Comparison of ENCODE assay signal across 17 cellular contexts in the genomic region with DNA sequence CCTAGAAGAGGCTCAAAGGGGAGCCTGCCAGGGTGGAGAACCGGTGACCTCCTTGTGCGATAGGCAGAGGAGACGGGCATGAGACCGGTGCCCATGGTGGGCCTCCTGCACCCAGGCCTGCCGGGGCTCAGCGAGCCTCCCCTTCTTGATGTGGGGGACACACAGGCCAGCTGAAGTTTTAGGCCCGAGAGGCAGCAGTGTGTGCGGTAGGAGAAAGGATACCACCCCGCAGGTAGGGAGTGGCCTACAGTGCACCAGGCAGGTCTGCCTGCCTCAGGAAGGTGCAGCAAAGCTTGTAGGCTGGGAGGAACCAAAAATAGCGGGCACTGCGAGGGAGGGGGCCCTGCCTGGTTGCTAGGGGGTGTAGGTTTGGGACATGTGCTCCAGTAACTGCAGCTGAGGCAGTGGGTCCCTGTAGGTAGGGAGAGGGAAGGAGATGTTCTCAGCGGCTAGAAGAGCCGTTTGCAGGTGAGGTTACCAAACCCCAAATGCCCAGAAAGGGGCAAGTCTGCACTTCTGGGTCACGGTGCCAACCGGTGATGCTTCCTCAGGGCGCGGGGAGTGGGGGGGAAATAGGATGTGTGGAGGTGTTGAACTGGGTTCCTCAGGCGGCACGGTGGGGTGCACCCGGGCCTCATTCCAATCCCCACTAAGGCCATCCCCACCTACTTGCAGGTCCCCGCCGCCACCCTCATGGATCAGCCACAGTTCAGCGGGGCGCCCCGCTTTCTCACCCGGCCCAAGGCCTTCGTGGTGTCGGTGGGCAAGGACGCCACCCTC. TPM values are rescaled to one million over a fixed set of nuclear protein-coding genes. Genes with fewer than 3 reads are reported as not detected.
DNase-seq lines count a peak whose midpoint lies in the region; ATAC-seq, FAIRE-seq and TF ChIP-seq lines count a peak whose summit lies in the region.
"Had no signal": no experiment of that assay in that cellular context is flagged by ENCODE, and none has a peak within 500 bp of the region (broad histone marks: within the 10 kb centered on the region; RNA-seq: fewer than 3 reads in every experiment).

No MANE protein-coding gene starts in this region.

- no peak for TF ChIP-seq POLR2A in HepG2 (IDR thresholded peaks at IDR 0.05; ENCODE audit: insufficient read depth in 1 of 2, low read depth in 2 of 2, low read length in 2 of 2)

- TF ChIP-seq RAD21 in HepG2 (CRISPR knock-in tag; IDR thresholded peaks at IDR 0.05), result no peak

- no TSS peak for BruUV-seq in HepG2 (replicated peaks; lab: Mats Ljungman, UMichigan)

- WGBS in HepG2 (ENCODE audit: low lambda C conversion rate), result 66% methylated on average over 23 of the region's 29 CpGs

- no peaks in the 10 kb centered on the region for H3K9me3 Mint-ChIP-seq in activated naive CD4-positive, alpha-beta T cell treated with anti-CD3 and anti-CD28 coated beads, Interleukin-2, amount 50 U/mL, for 24 hours
- H3K9me3 Mint-ChIP-seq in activated naive CD4-positive, alpha-beta T cell treated with anti-CD3 and anti-CD28 coated beads, Interleukin-2, amount 50 U/mL, for 72 hours, result no peaks in the 10 kb centered on the region
- no peaks in the 10 kb centered on the region for H3K9me3 Mint-ChIP-seq in IgD-negative memory B cell
- H3K9me3 Mint-ChIP-seq in immature natural killer cell, result no peaks in the 10 kb centered on the region

- no peak for TF ChIP-seq EP300 in HepG2 (IDR thresholded peaks at IDR 0.05; ENCODE audit: low read depth in 2 of 2, low read length in 2 of 2)
- TF ChIP-seq EP300 in HepG2 (CRISPR knock-in tag; IDR thresholded peaks at IDR 0.05; ENCODE audit: borderline replicate concordance), result no peak

- no peak for DNase-seq in activated naive CD4-positive, alpha-beta T cell treated with anti-CD3 and anti-CD28 coated beads, Interleukin-2, amount 50 U/mL, for 72 hours (ENCODE audit: low spot score in 2 of 2)
- DNase-seq in immature natural killer cell (no peak), putamen (ENCODE audit: low spot score) (peak; percentile 87), DMS79 treated with DMSO at 0.1 percent for 48 hours (lab: John Stamatoyannopoulos, UW) (no peak), superior temporal gyrus (ENCODE audit: extremely low spot score) (no peak), HepG2 (ENCODE audit: low spot score) (no peak)
- DNase-seq: central memory CD4-positive, alpha-beta T cell; foreskin fibroblast; NCI-H1048; NCI-H774; stimulated activated naive CD4-positive, alpha-beta T cell treated with Interleukin-2 at 50 U/mL for 16 hours had no signal

- H3K36me3 Mint-ChIP-seq in activated naive CD4-positive, alpha-beta T cell treated with anti-CD3 and anti-CD28 coated beads, Interleukin-2, amount 50 U/mL, for 24 hours, result no peaks in the 10 kb centered on the region
- no peaks in the 10 kb centered on the region for H3K36me3 Mint-ChIP-seq in activated naive CD4-positive, alpha-beta T cell treated with anti-CD3 and anti-CD28 coated beads, Interleukin-2, amount 50 U/mL, for 72 hours
- H3K36me3 Mint-ChIP-seq in IgD-negative memory B cell (no peaks in the 10 kb centered on the region), immature natural killer cell (no peaks in the 10 kb centered on the region)

- H3K9ac ChIP-seq in HepG2 (ENCODE audit: insufficient read depth, low read depth, low read length), result no peak overlapping the region

- no peaks in the 10 kb centered on the region for H3K79me2 ChIP-seq in HepG2 (ENCODE audit: insufficient read depth, low read length)

- no peak overlapping the region for H2AFZ ChIP-seq in HepG2 (ENCODE audit: low read length)

- H3K4me3 ChIP-seq in HepG2 (replicated peaks in 1 of 3; ENCODE audit: insufficient read depth in 1 of 3, low read depth in 2 of 3, low read length in 3 of 3), result no peak overlapping the region
- H3K4me3 ChIP-seq: K562, pancreas had no signal

- no peak for ATAC-seq in activated naive CD4-positive, alpha-beta T cell treated with anti-CD3 and anti-CD28 coated beads, Interleukin-2, amount 50 U/mL, for 72 hours
- ATAC-seq in HepG2, result no peak
- ATAC-seq: K562, pancreas, SK-N-SH treated with all-trans-retinoic acid at 6 μM for 48 hours had no signal

- no peaks in the 10 kb centered on the region for H4K20me1 ChIP-seq in HepG2 (ENCODE audit: insufficient read depth, low read length)

- no peak overlapping the region for H3K27ac ChIP-seq in HepG2 (ENCODE audit: extremely low read length, insufficient read depth, low read length)
- H3K27ac ChIP-seq: pancreas, VCaP had no signal

- peak overlapping the region; percentile 49 for H3K4me3 Mint-ChIP-seq in activated naive CD4-positive, alpha-beta T cell treated with anti-CD3 and anti-CD28 coated beads, Interleukin-2, amount 50 U/mL, for 24 hours
- H3K4me3 Mint-ChIP-seq in IgD-negative memory B cell (peak overlapping the region in 3 of 4 donors; percentile 12 to 85 (median 65)), immature natural killer cell (peak overlapping the region in 4 of 5 donors; percentile 38 to 55 (median 43))

- in situ Hi-C loops in HepG2 (cut with HindIII; ENCODE audit: extremely low pct_ligation_motif_present, low pct_unique_long_range_greater_than_20kb), result no loop called here

- intact Hi-C loops in HepG2 (cut with micrococcal nuclease; ENCODE audit: unreplicated experiment), result no loop called here

- H3K27me3 ChIP-seq in HepG2 (ENCODE audit: control insufficient read depth in 1 of 2, insufficient read depth in 2 of 2, low read length in 2 of 2), result peaks cover 4 to 30% of the 10 kb centered on the region in 2 experiments; a peak in 4 of 5 replicates
- H3K27me3 ChIP-seq: pancreas had no signal

- H3K4me1 Mint-ChIP-seq in activated naive CD4-positive, alpha-beta T cell treated with anti-CD3 and anti-CD28 coated beads, Interleukin-2, amount 50 U/mL, for 24 hours, result peaks cover 3% of the 10 kb centered on the region
- H3K4me1 Mint-ChIP-seq in IgD-negative memory B cell (peaks cover 0 to 4% (median 0%) of the 10 kb centered on the region in 3 donors), immature natural killer cell (peaks cover 0 to 5% of the 10 kb centered on the region in 2 donors)

- no peak for TF ChIP-seq CTCF in HepG2 (CRISPR knock-in tag; IDR thresholded peaks at IDR 0.05)

- CTCF ChIA-PET in HepG2 (lab: Yijun Ruan, JAX; ENCODE audit: low intra/inter-chr PET ratio, low total read pairs), result no interaction called here

- H3K36me3 ChIP-seq in HepG2 (replicated peaks in 1 of 2; ENCODE audit: control insufficient read depth in 1 of 2, insufficient read depth in 2 of 2, low read length in 2 of 2), result no peaks in the 10 kb centered on the region
- H3K36me3 ChIP-seq: pancreas had no signal

- H3K27ac Mint-ChIP-seq in activated naive CD4-positive, alpha-beta T cell treated with anti-CD3 and anti-CD28 coated beads, Interleukin-2, amount 50 U/mL, for 24 hours, result peak overlapping the region; percentile 80
- no peak overlapping the region for H3K27ac Mint-ChIP-seq in activated naive CD4-positive, alpha-beta T cell treated with anti-CD3 and anti-CD28 coated beads, Interleukin-2, amount 50 U/mL, for 72 hours
- H3K27ac Mint-ChIP-seq in IgD-negative memory B cell (no peak overlapping the region), immature natural killer cell (peak overlapping the region in 1 of 6 donors; percentile 53)

- H3K9me3 ChIP-seq in HepG2 (ENCODE audit: low read length), result no peaks in the 10 kb centered on the region
- H3K9me3 ChIP-seq: pancreas had no signal

- no peak for FAIRE-seq in HepG2 (lab: Jason Lieb, UNC)
- FAIRE-seq: K562, pancreas had no signal

- peaks cover under 1% of the 10 kb centered on the region for H3K27me3 Mint-ChIP-seq in activated naive CD4-positive, alpha-beta T cell treated with anti-CD3 and anti-CD28 coated beads, Interleukin-2, amount 50 U/mL, for 24 hours
- H3K27me3 Mint-ChIP-seq in IgD-negative memory B cell (no peaks in the 10 kb centered on the region), immature natural killer cell (ENCODE audit: low read depth in 3 of 3) (peaks cover 0 to 6% (median 0%) of the 10 kb centered on the region in 3 donors)

- H3K4me2 ChIP-seq in HepG2 (ENCODE audit: low read depth, low read length), result no peak overlapping the region

- no peaks in the 10 kb centered on the region for H3K4me1 ChIP-seq in HepG2 (ENCODE audit: insufficient read depth, low read length)
- H3K4me1 ChIP-seq: pancreas had no signal

- POLR2A ChIA-PET in HepG2 (lab: Yijun Ruan, JAX), result no interaction called here

RNA-seq across cellular contexts. Expression of gene OBSCN, which starts 3.4 kb away (rescaled TPM):
- 10 to 100 TPM; 20.8 to 37.5 TPM for total RNA-seq in activated naive CD4-positive, alpha-beta T cell treated with anti-CD3 and anti-CD28 coated beads, Interleukin-2, amount 50 U/mL, for 72 hours
- polyA plus RNA-seq in IgD-negative memory B cell, result 2.3 TPM
- polyA plus RNA-seq in immature natural killer cell, result 1 to 10 TPM in 1 of 3 donors, under 1 TPM in 1, not detected in 1; 0.19 to 1.9 TPM
- total RNA-seq in HepG2 (2016; rRNA removed; fragmentation: Illumina TruSeq; extraction: Trizol), result 0.08 and 0.20 TPM in 2 replicates
- not detected in 2 replicates for total RNA-seq in HepG2 (2016; cell fraction: cytosol; rRNA removed; fragmentation: Illumina TruSeq; extraction: Trizol; ENCODE audit: low read depth)
- 0.09 and 0.13 TPM in 2 replicates for total RNA-seq in HepG2 (2016; cell fraction: insoluble cytoplasmic fraction; rRNA removed; fragmentation: Illumina TruSeq; extraction: Trizol)
- 0.06 and 0.07 TPM in 2 replicates for total RNA-seq in HepG2 (2016; cell fraction: membrane; rRNA removed; fragmentation: Illumina TruSeq; extraction: Trizol)
- total RNA-seq in HepG2 (2016; cell fraction: nucleus; rRNA removed; fragmentation: Illumina TruSeq; extraction: Trizol), result 0.12 TPM in 1 of 2 replicates, not detected in the other
- polyA plus RNA-seq in HepG2 (2011; rRNA removed), result 0.10 and 0.20 TPM in 2 replicates
- 0.03 and 0.07 TPM in 2 replicates for polyA plus RNA-seq in HepG2 (2011; cell fraction: cytosol; rRNA removed)
- 0.58 and 1.1 TPM in 2 replicates for polyA plus RNA-seq in HepG2 (2011; cell fraction: nucleus; rRNA removed)
- 0.09 and 0.55 TPM in 2 replicates for polyA plus RNA-seq in HepG2 (2012)
- polyA plus RNA-seq in HepG2 (2016; cell fraction: cytosol; fragmentation: Illumina TruSeq; extraction: Trizol; ENCODE audit: low read depth), result not detected in 2 replicates
- 0.08 and 0.10 TPM in 2 replicates for polyA plus RNA-seq in HepG2 (2016; cell fraction: insoluble cytoplasmic fraction; fragmentation: Illumina TruSeq; extraction: Trizol; ENCODE audit: low read depth)
- not detected in 2 replicates for polyA plus RNA-seq in HepG2 (2016; cell fraction: membrane; fragmentation: Illumina TruSeq; extraction: Trizol; ENCODE audit: low read depth)
- polyA plus RNA-seq in HepG2 (2016; cell fraction: nucleus; fragmentation: Illumina TruSeq; extraction: Trizol; ENCODE audit: insufficient read depth, low read depth), result 0.14 and 0.32 TPM in 2 replicates
- polyA minus RNA-seq in HepG2 (2011; rRNA and poly(A)+ RNA removed; ENCODE audit: low replicate concordance), result 0.24 and 23.5 TPM in 2 replicates
- polyA minus RNA-seq in HepG2 (2011; cell fraction: cytosol; rRNA and poly(A)+ RNA removed), result 0.10 and 0.35 TPM in 2 replicates
- 0.52 and 0.99 TPM in 2 replicates for polyA minus RNA-seq in HepG2 (2011; cell fraction: nucleus; rRNA and poly(A)+ RNA removed)

RNA-seq across cellular contexts. Expression of gene IBA57, which starts 45.7 kb away (rescaled TPM):
- total RNA-seq in activated naive CD4-positive, alpha-beta T cell treated with anti-CD3 and anti-CD28 coated beads, Interleukin-2, amount 50 U/mL, for 72 hours, result 10 to 100 TPM in 1 of 2 donors, 1 to 10 TPM in 1; 3.2 to 12.8 TPM
- polyA plus RNA-seq in IgD-negative memory B cell, result 3.3 TPM
- polyA plus RNA-seq in immature natural killer cell, result 1 to 10 TPM; 2.0 to 4.4 (median 2.0) TPM
- total RNA-seq in HepG2 (2016; rRNA removed; fragmentation: Illumina TruSeq; extraction: Trizol), result 9.7 and 10.2 TPM in 2 replicates
- 0.81 and 1.6 TPM in 2 replicates for total RNA-seq in HepG2 (2016; cell fraction: cytosol; rRNA removed; fragmentation: Illumina TruSeq; extraction: Trizol; ENCODE audit: low read depth)
- 8.3 and 9.2 TPM in 2 replicates for total RNA-seq in HepG2 (2016; cell fraction: insoluble cytoplasmic fraction; rRNA removed; fragmentation: Illumina TruSeq; extraction: Trizol)
- total RNA-seq in HepG2 (2016; cell fraction: membrane; rRNA removed; fragmentation: Illumina TruSeq; extraction: Trizol), result 2.3 and 3.6 TPM in 2 replicates
- total RNA-seq in HepG2 (2016; cell fraction: nucleus; rRNA removed; fragmentation: Illumina TruSeq; extraction: Trizol), result 3.8 and 4.7 TPM in 2 replicates
- 2.3 and 4.2 TPM in 2 replicates for polyA plus RNA-seq in HepG2 (2011; rRNA removed)
- polyA plus RNA-seq in HepG2 (2011; cell fraction: cytosol; rRNA removed), result 1.7 and 3.8 TPM in 2 replicates
- polyA plus RNA-seq in HepG2 (2011; cell fraction: nucleus; rRNA removed), result 3.6 and 5.6 TPM in 2 replicates
- polyA plus RNA-seq in HepG2 (2012), result 2.1 and 2.8 TPM in 2 replicates
- 0.59 and 1.2 TPM in 2 replicates for polyA plus RNA-seq in HepG2 (2016; cell fraction: cytosol; fragmentation: Illumina TruSeq; extraction: Trizol; ENCODE audit: low read depth)
- polyA plus RNA-seq in HepG2 (2016; cell fraction: insoluble cytoplasmic fraction; fragmentation: Illumina TruSeq; extraction: Trizol; ENCODE audit: low read depth), result 7.5 and 7.6 TPM in 2 replicates
- polyA plus RNA-seq in HepG2 (2016; cell fraction: membrane; fragmentation: Illumina TruSeq; extraction: Trizol; ENCODE audit: low read depth), result 2.2 and 2.3 TPM in 2 replicates
- 4.3 and 5.9 TPM in 2 replicates for polyA plus RNA-seq in HepG2 (2016; cell fraction: nucleus; fragmentation: Illumina TruSeq; extraction: Trizol; ENCODE audit: insufficient read depth, low read depth)
- polyA minus RNA-seq in HepG2 (2011; rRNA and poly(A)+ RNA removed; ENCODE audit: low replicate concordance), result 2.7 and 11.4 TPM in 2 replicates
- polyA minus RNA-seq in HepG2 (2011; cell fraction: cytosol; rRNA and poly(A)+ RNA removed), result 3.1 and 4.6 TPM in 2 replicates
- polyA minus RNA-seq in HepG2 (2011; cell fraction: nucleus; rRNA and poly(A)+ RNA removed), result 3.7 and 5.7 TPM in 2 replicates
